8 cellular contexts compared by ENCODE assay signal in the genomic region with DNA sequence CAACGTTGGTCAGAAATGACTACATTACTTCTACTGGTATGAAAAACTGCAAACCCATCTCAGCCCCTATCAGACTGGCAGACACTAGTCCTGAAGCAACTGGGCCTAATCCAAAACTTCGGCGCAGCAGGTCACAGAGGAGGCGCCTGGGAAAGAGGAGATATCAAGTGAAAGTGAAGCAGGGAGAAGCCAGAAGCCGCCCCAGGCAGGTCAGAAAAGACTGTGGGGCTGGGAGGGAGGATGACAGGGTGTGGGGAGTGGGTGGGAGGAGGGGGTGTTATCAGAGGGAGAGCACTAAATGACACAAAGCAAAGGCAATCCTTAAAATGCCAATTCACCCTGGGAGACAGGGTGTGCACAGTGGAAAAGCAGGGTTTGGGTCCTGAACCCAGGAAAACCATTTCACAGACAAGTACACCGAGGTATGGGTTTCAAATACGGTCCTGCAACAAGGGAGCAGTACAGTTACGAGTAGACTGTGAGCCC. TPM values are rescaled to one million over a fixed set of nuclear protein-coding genes. Genes with fewer than 3 reads are reported as not detected.
DNase-seq lines count a peak whose midpoint lies in the region; ATAC-seq and TF ChIP-seq lines count a peak whose summit lies in the region.

No MANE protein-coding gene starts in this region.

- ATAC-seq in GM21737 (IDR thresholded peaks at IDR 0.05; ENCODE audit: unreplicated experiment) = no peak

- no peaks in the 10 kb centered on the region for H3K36me3 Mint-ChIP-seq in osteocyte (ENCODE audit: unreplicated experiment)

- H3K9me3 ChIP-seq in HAP-1 = no peaks in the 10 kb centered on the region

- peaks cover 17% of the 10 kb centered on the region for H3K4me1 ChIP-seq in HAP-1

- peaks cover 3% of the 10 kb centered on the region; the same call in 1 of the 2 replicates for H3K36me3 ChIP-seq in HAP-1 (replicated peaks)

- peak overlapping the region; percentile 94 for H3K27ac Mint-ChIP-seq in osteocyte (ENCODE audit: unreplicated experiment)

- H3K9me3 Mint-ChIP-seq in osteocyte (ENCODE audit: unreplicated experiment) = no peaks in the 10 kb centered on the region

- H3K4me1 Mint-ChIP-seq in osteocyte (ENCODE audit: unreplicated experiment) = peaks cover 23% of the 10 kb centered on the region

- in situ Hi-C loops in HAP-1 (cut with MboI; ENCODE audit: low sequenced_read_pairs) = no loop called here

- peak in 1 of 2 experiments; percentile 47 for DNase-seq in HAP-1 (ENCODE audit: low spot score in 2 of 2)
- DNase-seq in activated CD4-positive, alpha-beta T cell treated with anti-CD3 and anti-CD28 coated beads, Interleukin-2, amount 50 U/mL, for 48 hours = peak; percentile 1 to 21
- DNase-seq in foreskin fibroblast = peak in 1 of 2 donors; percentile 37
- DNase-seq in osteocyte (ENCODE audit: extremely low spot score, unreplicated experiment) = no peak
- no peak for DNase-seq in cerebellar nuclear complex (lab: John Stamatoyannopoulos, UW)
- DNase-seq in mesenteric fat pad (ENCODE audit: low spot score) = no peak

- H3K4me3 ChIP-seq in HAP-1 = peak overlapping the region; percentile 80
- H3K4me3 ChIP-seq in foreskin fibroblast (ENCODE audit: low read depth in 1 of 2, low read length in 2 of 2) = peak overlapping the region; percentile 74 to 99

- H3K27ac ChIP-seq in 22Rv1 = peak overlapping the region; percentile 79

- H3K27me3 ChIP-seq in HAP-1 (ENCODE audit: low read depth) = 0 out of 2 replicates have a peak, but pooled peaks cover 6% of the 10 kb centered on the region

- H3K4me3 Mint-ChIP-seq in osteocyte (ENCODE audit: unreplicated experiment) = peak overlapping the region; percentile 87

- no peak for TF ChIP-seq CTCF in 22Rv1 (IDR thresholded peaks at IDR 0.05)
- TF ChIP-seq CTCF in foreskin fibroblast (IDR thresholded peaks at IDR 0.05; ENCODE audit: low read depth, low read length) = no peak
- no peak for TF ChIP-seq CTCF in osteocyte (IDR thresholded peaks at IDR 0.05)

- no peaks in the 10 kb centered on the region for H3K27me3 Mint-ChIP-seq in osteocyte (ENCODE audit: unreplicated experiment)

RNA-seq across cellular contexts. Expression of gene CHCHD3, which starts 0.7 kb away (rescaled TPM):
- total RNA-seq in osteocyte (47.4 and 53.5 TPM in 2 replicates), mesenteric fat pad (55.5 TPM)

Comparison
In these comparisons a context has a peak if more than half of its experiments do, and no peak if none do; other contexts are left out.
1. DNase-seq: peak in activated CD4-positive, alpha-beta T cell treated with anti-CD3 and anti-CD28 coated beads, Interleukin-2, amount 50 U/mL, for 48 hours (2 of 2); none in osteocyte (single experiment), cerebellar nuclear complex (0 of 2) and mesenteric fat pad (single experiment).